Comparison of ENCODE assay signal across 18 cellular contexts in genomic region chr5:103057208-103058130, GRCh38.
A peak's percentile ranks its signal among the peaks of the same experiment; 100 is the strongest.
DNase-seq lines count a peak whose midpoint lies in the region; ATAC-seq and TF ChIP-seq lines count a peak whose summit lies in the region.
"Had no signal": no experiment of that assay in that cellular context is flagged by ENCODE, and none has a peak within 500 bp of the region (broad histone marks: within the 10 kb centered on the region; RNA-seq: fewer than 3 reads in every experiment).

No MANE protein-coding gene starts in this region.

- TF ChIP-seq POLR2A in HCT116 (IDR thresholded peaks at IDR 0.05; ENCODE audit: borderline replicate concordance, extremely low read depth, insufficient read depth, insufficient read length), result no peak
- no peak for TF ChIP-seq POLR2A in erythroblast (IDR thresholded peaks at IDR 0.05; ENCODE audit: low read length)

- no peaks in the 10 kb centered on the region for H3K9me2 ChIP-seq in HCT116 (ENCODE audit: insufficient read depth)

- no peaks in the 10 kb centered on the region for H3K36me3 ChIP-seq in HCT116 (ENCODE audit: control insufficient read depth in 1 of 2, insufficient read depth in 2 of 2, low read length in 2 of 2)
- H3K36me3 ChIP-seq in trophoblast cell (ENCODE audit: control insufficient read depth in 1 of 2, insufficient read depth in 2 of 2, low read length in 2 of 2), result no peaks in the 10 kb centered on the region
- H3K36me3 ChIP-seq: ascending aorta, heart right ventricle had no signal

- H3K4me3 ChIP-seq in HCT116 (replicated peaks in 1 of 2; ENCODE audit: low read depth in 1 of 2, low read length in 2 of 2), result no peak overlapping the region
- H3K4me3 ChIP-seq in trophoblast cell (ENCODE audit: low read depth, low read length), result no peak overlapping the region
- H3K4me3 ChIP-seq: heart right ventricle had no signal

- peaks cover 2% of the 10 kb centered on the region for H3K79me1 ChIP-seq in trophoblast cell (ENCODE audit: low read length)

- TF ChIP-seq RAD21 in HCT116 (IDR thresholded peaks at IDR 0.05; ENCODE audit: low read depth), result no peak

- no peak overlapping the region for H3K23ac ChIP-seq in trophoblast cell (ENCODE audit: low read length)

- TF ChIP-seq CTCF in HCT116 (IDR thresholded peaks at IDR 0.05 in 2 of 3, conservative IDR thresholded peaks at IDR 0.05 in 1 of 3; ENCODE audit: borderline replicate concordance in 1 of 3, insufficient read depth in 1 of 3, low read depth in 2 of 3, low read length in 2 of 3), result no peak

- peak overlapping the region; percentile 21; the same call in 1 of the 2 replicates for H3K4me2 ChIP-seq in HCT116 (ENCODE audit: low read length)
- H3K4me2 ChIP-seq in trophoblast cell (ENCODE audit: low read length), result no peak overlapping the region

- H4K12ac ChIP-seq in trophoblast cell (ENCODE audit: low read depth, low read length), result no peak overlapping the region

- H3K14ac ChIP-seq in trophoblast cell (ENCODE audit: low read length), result no peak overlapping the region

- H4K20me1 ChIP-seq in HCT116 (ENCODE audit: insufficient read depth), result no peaks in the 10 kb centered on the region

- intact Hi-C loops in HCT116 (cut with micrococcal nuclease), result no loop called here

- DNase-seq in HCT116 (ENCODE audit: low read depth, low spot score) (no peak), RPMI7951 (ENCODE audit: low read depth) (peak; percentile 49), erythroblast (lab: John Stamatoyannopoulos, UW) (peak; percentile 22 to 62), trophoblast cell (peak; percentile 13 to 70), activated T-cell treated with anti-CD3 and anti-CD28 coated beads for 4 hours (no peak), GF-D8 (lab: John Stamatoyannopoulos, UW) (no peak)
- DNase-seq: activated CD4-positive, alpha-beta T cell treated with anti-CD3 and anti-CD28 coated beads for 48 hours; DND-41; heart right ventricle; MV-4-11; NCI-H345; T-cell had no signal

- H3K79me2 ChIP-seq in HCT116 (ENCODE audit: insufficient read depth, low read length), result no peaks in the 10 kb centered on the region
- H3K79me2 ChIP-seq in trophoblast cell (ENCODE audit: control insufficient read depth, insufficient read depth, low read length, poor library complexity), result no peaks in the 10 kb centered on the region

- ATAC-seq in HCT116 (no peak), GM21367 (IDR thresholded peaks at IDR 0.05; ENCODE audit: unreplicated experiment) (no peak), GM21381 (IDR thresholded peaks at IDR 0.05; ENCODE audit: unreplicated experiment) (no peak)
- ATAC-seq: heart right ventricle; left lobe of liver; natural killer cell treated with Interleukin-12 subunit alpha and Interleukin-12 subunit beta and Interleukin-15 and Interleukin-18, amount 100 ng/mL, for 72 hours; T-cell had no signal

- no CpG with 5 or more reads among the region's 7 CpGs for WGBS in trophoblast cell (ENCODE audit: extremely low coverage, insufficient coverage, insufficient read length)

- CTCF ChIA-PET in HCT116 (lab: Charles Lee), result no interaction called here

- no peak overlapping the region for H2BK12ac ChIP-seq in trophoblast cell (ENCODE audit: low read length)

- no peaks in the 10 kb centered on the region for H3K27me3 ChIP-seq in HCT116 (ENCODE audit: insufficient read depth, low read length)
- H3K27me3 ChIP-seq in trophoblast cell (ENCODE audit: insufficient read depth, low read length), result no peaks in the 10 kb centered on the region
- H3K27me3 ChIP-seq: ascending aorta, heart right ventricle had no signal

- H2AK5ac ChIP-seq in trophoblast cell (ENCODE audit: low read length), result no peak overlapping the region

- no peak overlapping the region for H4K8ac ChIP-seq in trophoblast cell (ENCODE audit: low read depth, low read length)

- H3K18ac ChIP-seq in trophoblast cell (ENCODE audit: low read length), result no peak overlapping the region

- RAD21 ChIA-PET in HCT116 (lab: Charles Lee; ENCODE audit: low non-redundant PET in 1 of 2, low total read pairs in 2 of 2, uncharacterized antibody in 2 of 2, unreplicated experiment in 2 of 2), result no interaction called here

- BruUV-seq in HCT116 (replicated peaks; lab: Mats Ljungman, UMichigan), result no TSS peak

- no peak overlapping the region for H2BK5ac ChIP-seq in trophoblast cell (ENCODE audit: low read depth, low read length, poor library complexity)

- no peak overlapping the region for H4K91ac ChIP-seq in trophoblast cell (ENCODE audit: low read depth, low read length)

- POLR2A ChIA-PET in HCT116 (lab: Charles Lee), result no interaction called here

- H3K9ac ChIP-seq in HCT116 (ENCODE audit: low read length), result no peak overlapping the region
- no peak overlapping the region for H3K9ac ChIP-seq in trophoblast cell (ENCODE audit: low read length)

- H2BK120ac ChIP-seq in trophoblast cell (ENCODE audit: insufficient read depth, low read length, poor library complexity), result peak overlapping the region; percentile 11

- H3K27ac ChIP-seq in HCT116 (ENCODE audit: low read depth, low read length) (no peak overlapping the region), trophoblast cell (ENCODE audit: low read depth, low read length) (no peak overlapping the region)
- H3K27ac ChIP-seq: ascending aorta, C4-2B, heart right ventricle had no signal

- H3K4ac ChIP-seq in trophoblast cell (ENCODE audit: low read depth, low read length), result no peak overlapping the region

- no peaks in the 10 kb centered on the region for H3K9me3 ChIP-seq in HCT116 (ENCODE audit: control insufficient read depth in 1 of 2, insufficient read depth in 1 of 2, low read depth in 1 of 2, low read length in 2 of 2)
- no peaks in the 10 kb centered on the region for H3K9me3 ChIP-seq in trophoblast cell (ENCODE audit: insufficient read depth, low read depth, low read length)

- H3K4me1 ChIP-seq in HCT116 (ENCODE audit: control insufficient read depth in 1 of 2, insufficient read depth in 2 of 2, low read length in 2 of 2) (peaks cover 0 to 6% of the 10 kb centered on the region in 2 experiments; a peak in 2 of 4 replicates), trophoblast cell (ENCODE audit: control insufficient read depth in 1 of 2, insufficient read depth in 2 of 2, low read length in 2 of 2) (peaks cover 0 to 1% of the 10 kb centered on the region in 2 experiments)
- H3K4me1 ChIP-seq: heart right ventricle had no signal

- H2AFZ ChIP-seq in HCT116 (ENCODE audit: low read depth, low read length, poor library complexity, severe bottlenecking), result no peak overlapping the region
- H2AFZ ChIP-seq in trophoblast cell (ENCODE audit: insufficient read depth, low read length, poor library complexity), result no peak overlapping the region

TF ChIP-seq in HCT116, 20 proteins besides CTCF, POLR2A, EP300 and RAD21:
- TF ChIP-seq SRF (IDR thresholded peaks at IDR 0.05; ENCODE audit: low read depth) (no peak), ELF1 (IDR thresholded peaks at IDR 0.05; ENCODE audit: borderline replicate concordance, low read depth) (no peak), ATF3 (IDR thresholded peaks at IDR 0.05) (no peak), CBX3 (IDR thresholded peaks at IDR 0.05; ENCODE audit: low read depth) (no peak), CEBPB (IDR thresholded peaks at IDR 0.05; ENCODE audit: low read depth) (no peak), EZH2phosphoT487 (IDR thresholded peaks at IDR 0.05; ENCODE audit: borderline replicate concordance) (no peak), POLR2AphosphoS5 (IDR thresholded peaks at IDR 0.05; ENCODE audit: low read depth, low read length) (no peak), TCF7L2 (IDR thresholded peaks at IDR 0.05; ENCODE audit: borderline replicate concordance, extremely low read depth, insufficient read depth, insufficient read length) (no peak), MAX (IDR thresholded peaks at IDR 0.05) (no peak), ZFX (IDR thresholded peaks at IDR 0.05) (no peak), EZH2 (IDR thresholded peaks at IDR 0.05) (no peak)

Comparison
In these comparisons a context has a peak if more than half of its experiments do, and no peak if none do; other contexts are left out.
1. DNase-seq: peak in RPMI7951 (single experiment), erythroblast (2 of 2) and trophoblast cell (2 of 2); none in HCT116 (single experiment), activated T-cell treated with anti-CD3 and anti-CD28 coated beads for 4 hours (single experiment) and GF-D8 (single experiment).